ENCODE assay signal across 12 cellular contexts in the genomic region with DNA sequence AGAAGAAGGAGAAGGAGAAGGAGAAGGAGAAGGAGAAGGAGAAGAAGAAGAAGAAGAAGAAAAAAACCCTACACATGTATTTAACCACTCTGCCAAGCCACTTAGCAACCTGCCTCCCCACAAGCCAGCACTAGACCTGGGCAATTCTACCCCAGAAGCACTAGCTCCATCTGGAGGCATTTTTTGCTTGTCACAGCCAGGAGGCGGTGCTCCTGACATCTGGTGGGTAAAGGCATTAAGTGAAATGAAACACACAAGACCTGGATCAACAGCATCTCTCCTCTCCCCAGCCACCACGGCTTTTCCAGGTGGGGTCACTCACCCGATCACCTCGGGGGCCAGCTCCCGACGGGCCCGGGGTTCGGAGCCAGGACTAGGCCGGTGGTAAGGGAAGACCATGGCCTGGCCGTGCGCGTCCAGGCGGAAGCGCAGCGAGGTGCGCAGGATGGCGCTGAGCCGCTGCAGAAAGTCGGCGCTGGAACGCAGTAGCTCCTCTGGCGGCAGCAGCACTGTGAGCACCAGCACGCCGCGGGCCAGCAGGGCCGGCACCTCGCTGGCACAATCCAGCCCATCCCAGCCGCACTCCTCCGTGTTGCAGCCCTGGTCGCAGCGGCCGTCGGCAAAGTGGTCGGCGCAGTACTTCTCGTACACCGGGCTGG.
DNase-seq lines count a peak whose midpoint lies in the region; ATAC-seq and TF ChIP-seq lines count a peak whose summit lies in the region.
"Had no signal": no experiment of that assay in that cellular context is flagged by ENCODE, and none has a peak within 500 bp of the region (broad histone marks: within the 10 kb centered on the region; RNA-seq: fewer than 3 reads in every experiment).

No MANE protein-coding gene starts in this region.

- no peak overlapping the region for H3K27ac ChIP-seq in 22Rv1
- H3K27ac ChIP-seq: dorsolateral prefrontal cortex had no signal

- no peak for DNase-seq in GM12864 (ENCODE audit: low read depth)
- peak; percentile 69 for DNase-seq in NCI-H1694 treated with DMSO at 0.1 percent for 48 hours (lab: John Stamatoyannopoulos, UW)
- peak; percentile 37 for DNase-seq in choroid plexus epithelial cell (ENCODE audit: low read depth)
- DNase-seq in germinal center (ENCODE audit: low spot score) = no peak
- no peak for DNase-seq in stimulated activated naive CD4-positive, alpha-beta T cell (lab: John Stamatoyannopoulos, UW)
- DNase-seq: CD8-positive, alpha-beta memory T cell; dorsolateral prefrontal cortex; posterior cingulate gyrus had no signal

- no peak overlapping the region for H3K4me3 ChIP-seq in GM12864 (ENCODE audit: low read depth, low read length)
- H3K4me3 ChIP-seq in choroid plexus epithelial cell (ENCODE audit: low read depth, low read length) = no peak overlapping the region
- H3K4me3 ChIP-seq: dorsolateral prefrontal cortex had no signal

- TF ChIP-seq CTCF in 22Rv1 (IDR thresholded peaks at IDR 0.05) (peak; percentile 34; the same call in 1 of the 2 replicates), GM12864 (IDR thresholded peaks at IDR 0.05; ENCODE audit: low read depth, low read length, missing control alignments) (peak; percentile 17), choroid plexus epithelial cell (conservative IDR thresholded peaks at IDR 0.05; ENCODE audit: low read depth, low read length) (peak; percentile 41)

- ATAC-seq in HG03159 (IDR thresholded peaks at IDR 0.05; ENCODE audit: unreplicated experiment) (no peak), GM21576 (IDR thresholded peaks at IDR 0.05; ENCODE audit: unreplicated experiment) (no peak)
- ATAC-seq: activated T-cell treated with anti-CD3 and anti-CD28 coated beads, Interleukin-2, amount 50 U/mL, for 72 hours had no signal

Comparison
In these comparisons a context has a peak if more than half of its experiments do, and no peak if none do; other contexts are left out.
1. DNase-seq: peak in NCI-H1694 treated with DMSO at 0.1 percent for 48 hours (single experiment) and choroid plexus epithelial cell (single experiment); none in GM12864 (single experiment), germinal center (single experiment) and stimulated activated naive CD4-positive, alpha-beta T cell (0 of 6).
2. Peak in every context shown above with its lines, with median percentiles within 50 percentile points of each other: CTCF ChIP-seq.